11 cellular contexts compared by ENCODE assay signal in the genomic region with DNA sequence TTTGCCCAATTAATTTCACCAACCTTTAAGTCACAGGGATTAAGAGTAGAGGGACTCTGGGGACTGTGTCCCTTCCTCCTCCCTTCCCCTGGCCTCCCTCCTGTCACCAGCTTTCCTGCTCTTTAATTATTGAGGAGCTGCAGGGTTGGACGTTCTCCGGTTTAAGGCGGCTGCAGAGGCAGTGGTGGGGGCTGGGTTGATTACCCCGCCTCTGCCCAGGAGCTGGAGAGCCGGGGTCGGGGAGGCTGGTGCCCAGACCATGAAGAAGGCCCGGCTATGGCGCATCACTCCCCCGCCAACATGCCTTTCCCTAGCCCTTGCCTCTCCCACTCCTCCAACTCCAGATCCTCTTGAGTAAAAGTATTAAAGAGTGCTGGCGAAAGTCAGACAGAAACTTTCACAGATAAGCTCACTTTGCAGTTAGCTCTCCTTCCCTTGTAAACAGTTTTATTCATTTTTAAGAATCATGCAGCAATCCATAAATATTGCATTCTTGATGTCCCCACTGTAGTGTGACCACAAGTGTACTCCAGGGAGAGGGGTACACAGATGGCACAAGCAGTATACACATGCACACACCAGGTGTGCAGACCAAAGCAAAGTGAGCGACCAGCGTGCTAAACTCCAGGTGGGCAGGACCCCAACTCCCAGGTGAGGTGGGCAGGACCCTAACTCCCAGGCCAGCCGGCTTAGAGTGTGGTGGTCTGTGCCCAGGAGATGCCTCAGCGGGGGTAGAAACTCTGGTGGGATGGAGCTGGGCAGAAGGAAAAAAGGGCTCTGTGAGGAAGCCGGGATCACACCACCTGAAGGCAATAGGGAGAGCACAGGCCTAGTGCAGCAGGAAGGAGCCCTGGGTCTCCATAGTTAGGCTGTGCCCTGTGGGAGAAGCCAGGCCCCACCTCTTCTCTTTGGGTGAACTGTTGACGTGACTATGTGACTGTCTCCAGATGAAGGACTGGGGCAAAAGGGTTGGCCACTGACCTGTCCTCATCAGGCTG. TPM values are rescaled to one million over a fixed set of nuclear protein-coding genes. Genes with fewer than 3 reads are reported as not detected.
DNase-seq lines count a peak whose midpoint lies in the region; ATAC-seq and TF ChIP-seq lines count a peak whose summit lies in the region.
"Had no signal": no experiment of that assay in that cellular context is flagged by ENCODE, and none has a peak within 500 bp of the region (broad histone marks: within the 10 kb centered on the region; RNA-seq: fewer than 3 reads in every experiment).

No MANE protein-coding gene starts in this region.

- H3K4me1 ChIP-seq in CD8-positive, alpha-beta memory T cell (ENCODE audit: insufficient read depth, low read length) = peaks cover 65% of the 10 kb centered on the region
- peaks cover 48% of the 10 kb centered on the region for H3K4me1 ChIP-seq in HUES64 (ENCODE audit: insufficient read depth, low read length)

- no peaks in the 10 kb centered on the region for H3K36me3 Mint-ChIP-seq in CD8-positive, alpha-beta memory T cell
- H3K36me3 Mint-ChIP-seq in activated naive CD8-positive, alpha-beta T cell treated with anti-CD3 and anti-CD28 coated beads for 36 hours = peaks cover 16% of the 10 kb centered on the region
- H3K36me3 Mint-ChIP-seq in nephron (ENCODE audit: low read depth) = no peaks in the 10 kb centered on the region

- H3K9me3 ChIP-seq in CD8-positive, alpha-beta memory T cell (ENCODE audit: low read length) = no peaks in the 10 kb centered on the region
- H3K9me3 ChIP-seq in HUES64 (ENCODE audit: insufficient read depth, low read depth, low read length) = no peaks in the 10 kb centered on the region
- H3K9me3 ChIP-seq: neutrophil had no signal

- no peak for ATAC-seq in GM21723 (IDR thresholded peaks at IDR 0.05; ENCODE audit: unreplicated experiment)

- CTCF ChIA-PET in CD8-positive, alpha-beta memory T cell (lab: Charles Lee) = interaction anchor here (0.6 to 7.7 kb wide), 9 partner anchors 8 to 518 kb away, joined by 3 to 65 read pairs (median 3); no protein-coding TSS in a partner anchor
- CTCF ChIA-PET in HEK293T (lab: Yijun Ruan, JAX) = interaction anchor here (0.5 to 3.0 kb wide), 6 partner anchors 18 to 138 kb away, joined by 3 to 8 read pairs (median 4); no protein-coding TSS in a partner anchor

- peak in 1 of 5 donors; percentile 44 for DNase-seq in CD8-positive, alpha-beta memory T cell
- no peak for DNase-seq in activated naive CD8-positive, alpha-beta T cell treated with anti-CD3 and anti-CD28 coated beads for 36 hours
- no peak for DNase-seq in SHP77 treated with DMSO at 0.1 percent for 48 hours (lab: John Stamatoyannopoulos, UW)
- DNase-seq in HEK293T (ENCODE audit: extremely low spot score) = no peak
- DNase-seq in T-helper 9 cell = no peak
- DNase-seq: activated CD4-positive, alpha-beta T cell treated with anti-CD3 and anti-CD28 coated beads for 1 hour had no signal

- no peaks in the 10 kb centered on the region for H3K27me3 ChIP-seq in CD8-positive, alpha-beta memory T cell (ENCODE audit: insufficient read depth, low read length, poor library complexity, severe bottlenecking)
- peaks cover 76% of the 10 kb centered on the region for H3K27me3 ChIP-seq in HUES64 (ENCODE audit: insufficient read depth, low read length)

- peaks cover 0 to 7% of the 10 kb centered on the region in 2 donors for H3K27me3 Mint-ChIP-seq in CD8-positive, alpha-beta memory T cell
- no peaks in the 10 kb centered on the region for H3K27me3 Mint-ChIP-seq in activated naive CD8-positive, alpha-beta T cell treated with anti-CD3 and anti-CD28 coated beads for 36 hours
- peaks cover 67% of the 10 kb centered on the region for H3K27me3 Mint-ChIP-seq in nephron (ENCODE audit: low read depth)

- no peaks in the 10 kb centered on the region for H3K9me3 Mint-ChIP-seq in CD8-positive, alpha-beta memory T cell
- no peaks in the 10 kb centered on the region for H3K9me3 Mint-ChIP-seq in activated naive CD8-positive, alpha-beta T cell treated with anti-CD3 and anti-CD28 coated beads for 36 hours
- H3K9me3 Mint-ChIP-seq in nephron = no peaks in the 10 kb centered on the region

- no peak overlapping the region for H3K27ac ChIP-seq in CD8-positive, alpha-beta memory T cell (ENCODE audit: low read depth, low read length)
- H3K27ac ChIP-seq in HUES64 (ENCODE audit: low read depth, low read length) = no peak overlapping the region
- H3K27ac ChIP-seq: cardiac muscle cell, neutrophil had no signal

- WGBS in HUES64 = 39% methylated on average over 16 of the region's 16 CpGs

- H3K4me3 Mint-ChIP-seq in CD8-positive, alpha-beta memory T cell = peak overlapping the region; percentile 44 to 90 (median 85)
- H3K4me3 Mint-ChIP-seq in activated naive CD8-positive, alpha-beta T cell treated with anti-CD3 and anti-CD28 coated beads for 36 hours = peak overlapping the region; percentile 71
- peak overlapping the region; percentile 82 to 86 (median 85) for H3K4me3 Mint-ChIP-seq in nephron

- no peak overlapping the region for H3K9ac ChIP-seq in HUES64 (ENCODE audit: low read depth, low read length)

- peak overlapping the region; percentile 78 to 95 (median 87) for H3K27ac Mint-ChIP-seq in CD8-positive, alpha-beta memory T cell
- peak overlapping the region; percentile 93 for H3K27ac Mint-ChIP-seq in activated naive CD8-positive, alpha-beta T cell treated with anti-CD3 and anti-CD28 coated beads for 36 hours
- H3K27ac Mint-ChIP-seq in nephron = peak overlapping the region; percentile 54 to 78 (median 60)

- peaks cover 59 to 75% (median 62%) of the 10 kb centered on the region in 3 donors for H3K4me1 Mint-ChIP-seq in CD8-positive, alpha-beta memory T cell
- H3K4me1 Mint-ChIP-seq in activated naive CD8-positive, alpha-beta T cell treated with anti-CD3 and anti-CD28 coated beads for 36 hours = peaks cover 66% of the 10 kb centered on the region
- H3K4me1 Mint-ChIP-seq in nephron = peaks cover 44% of the 10 kb centered on the region

- no peaks in the 10 kb centered on the region for H3K36me3 ChIP-seq in CD8-positive, alpha-beta memory T cell (ENCODE audit: insufficient read depth, low read length)
- H3K36me3 ChIP-seq in HUES64 (ENCODE audit: insufficient read depth, low read length) = no peaks in the 10 kb centered on the region
- H3K36me3 ChIP-seq: cardiac muscle cell, neutrophil had no signal

- no peak for TF ChIP-seq CTCF in nephron (IDR thresholded peaks at IDR 0.05; ENCODE audit: unreplicated experiment in 3 of 3)

- POLR2A ChIA-PET in CD8-positive, alpha-beta memory T cell (lab: Charles Lee) = interaction anchor here (0.6 to 1.0 kb wide), 3 partner anchors 50 to 137 kb away, joined by 3 read pairs; no protein-coding TSS in a partner anchor
- POLR2A ChIA-PET in HEK293T (lab: Yijun Ruan, JAX) = interaction anchor here (0.8 to 1.4 kb wide), 3 partner anchors 12 to 23 kb away, joined by 3 to 4 read pairs (median 3); no protein-coding TSS in a partner anchor

- H3K4me3 ChIP-seq in CD8-positive, alpha-beta memory T cell (ENCODE audit: low read length) = no peak overlapping the region
- peak overlapping the region; percentile 60 for H3K4me3 ChIP-seq in HUES64 (ENCODE audit: low read length)

TF ChIP-seq in HEK293T, 16 proteins besides CTCF, POLR2A, EP300 and RAD21:
- no peak for TF ChIP-seq FOXM1 (IDR thresholded peaks at IDR 0.05; ENCODE audit: borderline replicate concordance)
- TF ChIP-seq ARNT (IDR thresholded peaks at IDR 0.05) = no peak
- TF ChIP-seq L3MBTL2 (conservative IDR thresholded peaks at IDR 0.05) = no peak
- TF ChIP-seq TARDBP (IDR thresholded peaks at IDR 0.05) = no peak
- no peak for TF ChIP-seq LEF1 (IDR thresholded peaks at IDR 0.05; ENCODE audit: borderline replicate concordance)
- TF ChIP-seq NFRKB (IDR thresholded peaks at IDR 0.05) = no peak
- TF ChIP-seq, protein P1, sequence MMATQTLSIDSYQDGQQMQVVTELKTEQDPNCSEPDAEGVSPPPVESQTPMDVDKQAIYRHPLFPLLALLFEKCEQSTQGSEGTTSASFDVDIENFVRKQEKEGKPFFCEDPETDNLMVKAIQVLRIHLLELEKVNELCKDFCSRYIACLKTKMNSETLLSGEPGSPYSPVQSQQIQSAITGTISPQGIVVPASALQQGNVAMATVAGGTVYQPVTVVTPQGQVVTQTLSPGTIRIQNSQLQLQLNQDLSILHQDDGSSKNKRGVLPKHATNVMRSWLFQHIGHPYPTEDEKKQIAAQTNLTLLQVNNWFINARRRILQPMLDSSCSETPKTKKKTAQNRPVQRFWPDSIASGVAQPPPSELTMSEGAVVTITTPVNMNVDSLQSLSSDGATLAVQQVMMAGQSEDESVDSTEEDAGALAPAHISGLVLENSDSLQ (IDR thresholded peaks at IDR 0.05) = no peak
- no peak for TF ChIP-seq SUZ12 (IDR thresholded peaks at IDR 0.05)
- no peak for TF ChIP-seq ZNF384 (IDR thresholded peaks at IDR 0.05)
- TF ChIP-seq CTBP1 (IDR thresholded peaks at IDR 0.05; ENCODE audit: borderline replicate concordance) = no peak
- TF ChIP-seq BHLHE40 (IDR thresholded peaks at IDR 0.05; ENCODE audit: borderline replicate concordance) = no peak
- TF ChIP-seq SP1 (IDR thresholded peaks at IDR 0.05) = no peak
- no peak for TF ChIP-seq HDGF (IDR thresholded peaks at IDR 0.05; ENCODE audit: borderline replicate concordance)
- TF ChIP-seq FOXA1 (IDR thresholded peaks at IDR 0.05) = no peak
- no peak for TF ChIP-seq ELF4 (IDR thresholded peaks at IDR 0.05)
- TF ChIP-seq FOXK2 (IDR thresholded peaks at IDR 0.05) = no peak

RNA-seq across cellular contexts. Expression of a gene that starts 1.3 kb away (rescaled TPM):
- under 1 TPM; 0.64 to 0.94 TPM for total RNA-seq in CD8-positive, alpha-beta memory T cell
- polyA plus RNA-seq in CD8-positive, alpha-beta memory T cell = 0.68 TPM
- polyA plus RNA-seq in HUES64 (2013, experiment 1 of 2) = 3.3 TPM
- 3.5 TPM for polyA plus RNA-seq in HUES64 (2013, experiment 2 of 2)
- total RNA-seq in activated naive CD8-positive, alpha-beta T cell treated with anti-CD3 and anti-CD28 coated beads for 36 hours = 1 to 10 TPM; 7.5 to 7.8 TPM

RNA-seq across cellular contexts. Expression of a gene that starts 38.8 kb away (rescaled TPM):
- 100 to 1,000 TPM; 105 to 109 TPM for total RNA-seq in CD8-positive, alpha-beta memory T cell
- polyA plus RNA-seq in CD8-positive, alpha-beta memory T cell = 69.3 TPM
- 64.1 TPM for polyA plus RNA-seq in HUES64 (2013, experiment 1 of 2)
- polyA plus RNA-seq in HUES64 (2013, experiment 2 of 2) = 54.0 TPM
- 10 to 100 TPM; 81.2 to 88.1 TPM for total RNA-seq in activated naive CD8-positive, alpha-beta T cell treated with anti-CD3 and anti-CD28 coated beads for 36 hours

Comparison
In these comparisons a context has a peak if more than half of its experiments do, and no peak if none do; other contexts are left out.
1. RNA of a gene that starts 1.3 kb away (total RNA-seq): 7.5 to 7.8 TPM in activated naive CD8-positive, alpha-beta T cell treated with anti-CD3 and anti-CD28 coated beads for 36 hours; 0.64 to 0.94 TPM in CD8-positive, alpha-beta memory T cell; every median in the first group is over 4 times any median in the second.
2. Peak in every context shown above with its lines, with median percentiles within 50 percentile points of each other: H3K27ac Mint-ChIP-seq and H3K4me3 Mint-ChIP-seq.